In the genomic region with DNA sequence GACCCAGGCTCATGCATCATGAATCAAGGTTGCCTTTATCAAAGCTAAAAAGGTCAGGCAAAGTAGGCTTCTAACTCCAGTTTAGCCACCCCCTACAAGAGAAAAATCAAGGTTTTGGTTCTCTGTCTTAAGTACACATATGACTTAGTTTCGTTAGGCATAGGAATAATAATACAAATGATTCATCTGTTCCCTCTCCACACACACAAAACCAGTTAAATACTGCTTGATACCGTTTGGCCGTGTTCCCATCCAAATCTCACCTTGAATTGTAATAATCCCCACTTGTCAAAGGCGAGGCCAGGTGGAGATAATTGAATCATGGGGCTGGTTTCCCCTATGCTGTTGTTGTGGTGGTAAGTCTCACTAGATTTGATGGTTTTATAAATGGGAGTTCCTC, we compare ENCODE assay signal across 17 cellular contexts.
DNase-seq lines count a peak whose midpoint lies in the region; ATAC-seq lines count a peak whose summit lies in the region.
"Had no signal": no experiment of that assay in that cellular context is flagged by ENCODE, and none has a peak within 500 bp of the region (broad histone marks: within the 10 kb centered on the region; RNA-seq: fewer than 3 reads in every experiment).

No MANE protein-coding gene starts in this region.

- H3K27me3 Mint-ChIP-seq in activated naive CD4-positive, alpha-beta T cell treated with anti-CD3 and anti-CD28 coated beads for 36 hours (ENCODE audit: low read depth): no peaks in the 10 kb centered on the region
- H3K27me3 Mint-ChIP-seq: CD4-positive, alpha-beta T cell had no signal

- ATAC-seq in stimulated activated effector memory CD8-positive, alpha-beta T cell treated with anti-CD3 and anti-CD28 coated beads, Interleukin-12 subunit alpha, Interleukin-12 subunit beta, amount 100 ng/mL, for 72 hours: peak; percentile 54
- ATAC-seq: HepG2 had no signal

- H3K4me1 Mint-ChIP-seq in activated naive CD4-positive, alpha-beta T cell treated with anti-CD3 and anti-CD28 coated beads for 36 hours (ENCODE audit: low read depth): peaks cover 6% of the 10 kb centered on the region
- H3K4me1 Mint-ChIP-seq in stimulated activated effector memory CD8-positive, alpha-beta T cell treated with anti-CD3 and anti-CD28 coated beads, Interleukin-12 subunit alpha, Interleukin-12 subunit beta, amount 100 ng/mL, for 72 hours: peaks cover 10% of the 10 kb centered on the region

- no peaks in the 10 kb centered on the region for H3K36me3 Mint-ChIP-seq in activated naive CD4-positive, alpha-beta T cell treated with anti-CD3 and anti-CD28 coated beads for 36 hours (ENCODE audit: low read depth)
- no peaks in the 10 kb centered on the region for H3K36me3 Mint-ChIP-seq in stimulated activated effector memory CD8-positive, alpha-beta T cell treated with anti-CD3 and anti-CD28 coated beads, Interleukin-12 subunit alpha, Interleukin-12 subunit beta, amount 100 ng/mL, for 72 hours

- CTCF ChIA-PET in activated naive CD4-positive, alpha-beta T cell treated with anti-CD3 and anti-CD28 coated beads for 36 hours (lab: Charles Lee): interaction anchor here (0.6 kb wide), 2 partner anchors 175 to 457 kb away, joined by 3 read pairs; no protein-coding TSS in a partner anchor

- H3K27ac Mint-ChIP-seq in activated naive CD4-positive, alpha-beta T cell treated with anti-CD3 and anti-CD28 coated beads for 36 hours: no peak overlapping the region
- no peak overlapping the region for H3K27ac Mint-ChIP-seq in stimulated activated effector memory CD8-positive, alpha-beta T cell treated with anti-CD3 and anti-CD28 coated beads, Interleukin-12 subunit alpha, Interleukin-12 subunit beta, amount 100 ng/mL, for 72 hours
- H3K27ac Mint-ChIP-seq: CD4-positive, alpha-beta T cell had no signal

- DNase-seq in NCI-H1436 (lab: John Stamatoyannopoulos, UW): peak; percentile 1
- no peak for DNase-seq in NCI-H1436 treated with DMSO at 0.1 percent for 48 hours (lab: John Stamatoyannopoulos, UW)
- DNase-seq in activated naive CD4-positive, alpha-beta T cell treated with anti-CD3 and anti-CD28 coated beads for 36 hours: peak; percentile 7
- DNase-seq in activated naive CD4-positive, alpha-beta T cell treated with Interleukin-2 at 50 U/mL for 16 hours: no peak
- DNase-seq in NCI-H748 treated with DMSO at 0.1 percent for 48 hours (lab: John Stamatoyannopoulos, UW): peak; percentile 46
- DNase-seq in stimulated activated effector memory CD8-positive, alpha-beta T cell treated with anti-CD3 and anti-CD28 coated beads, Interleukin-12 subunit alpha, Interleukin-12 subunit beta, amount 100 ng/mL, for 72 hours (ENCODE audit: low spot score in 2 of 2): no peak
- DNase-seq in NOMO-1 (lab: John Stamatoyannopoulos, UW; ENCODE audit: unreplicated experiment in 2 of 2): no peak
- DNase-seq in HUDEP-2 (lab: John Stamatoyannopoulos, UW; ENCODE audit: unreplicated experiment in 76 of 76): no peak
- DNase-seq: BE2C; CD4-positive, alpha-beta T cell; DMS79; GOT3; KG1; NCI-H2171; NK-92 treated with Interleukin-12 subunit alpha and Interleukin-12 subunit beta, amount 100 ng/mL, for 24 hours; SJCRH30 had no signal

- H3K9me3 Mint-ChIP-seq in activated naive CD4-positive, alpha-beta T cell treated with anti-CD3 and anti-CD28 coated beads for 36 hours: no peaks in the 10 kb centered on the region
- H3K9me3 Mint-ChIP-seq in stimulated activated effector memory CD8-positive, alpha-beta T cell treated with anti-CD3 and anti-CD28 coated beads, Interleukin-12 subunit alpha, Interleukin-12 subunit beta, amount 100 ng/mL, for 72 hours: no peaks in the 10 kb centered on the region
- H3K9me3 Mint-ChIP-seq: CD4-positive, alpha-beta T cell had no signal

- no peak overlapping the region for H3K4me3 Mint-ChIP-seq in activated naive CD4-positive, alpha-beta T cell treated with anti-CD3 and anti-CD28 coated beads for 36 hours
- no peak overlapping the region for H3K4me3 Mint-ChIP-seq in stimulated activated effector memory CD8-positive, alpha-beta T cell treated with anti-CD3 and anti-CD28 coated beads, Interleukin-12 subunit alpha, Interleukin-12 subunit beta, amount 100 ng/mL, for 72 hours
- H3K4me3 Mint-ChIP-seq: CD4-positive, alpha-beta T cell had no signal

- intact Hi-C loops in activated naive CD4-positive, alpha-beta T cell treated with anti-CD3 and anti-CD28 coated beads for 36 hours (cut with micrococcal nuclease): no loop called here

Comparison
In these comparisons a context has a peak if more than half of its experiments do, and no peak if none do; other contexts are left out.
1. DNase-seq: peak in NCI-H1436 (single experiment), activated naive CD4-positive, alpha-beta T cell treated with anti-CD3 and anti-CD28 coated beads for 36 hours (single experiment) and NCI-H748 treated with DMSO at 0.1 percent for 48 hours (single experiment); none in NCI-H1436 treated with DMSO at 0.1 percent for 48 hours (single experiment), activated naive CD4-positive, alpha-beta T cell treated with Interleukin-2 at 50 U/mL for 16 hours (single experiment), stimulated activated effector memory CD8-positive, alpha-beta T cell treated with anti-CD3 and anti-CD28 coated beads, Interleukin-12 subunit alpha, Interleukin-12 subunit beta, amount 100 ng/mL, for 72 hours (0 of 2), NOMO-1 (0 of 2) and HUDEP-2 (0 of 76).